ENCODE assay signal across 1 cellular context in the genomic region with DNA sequence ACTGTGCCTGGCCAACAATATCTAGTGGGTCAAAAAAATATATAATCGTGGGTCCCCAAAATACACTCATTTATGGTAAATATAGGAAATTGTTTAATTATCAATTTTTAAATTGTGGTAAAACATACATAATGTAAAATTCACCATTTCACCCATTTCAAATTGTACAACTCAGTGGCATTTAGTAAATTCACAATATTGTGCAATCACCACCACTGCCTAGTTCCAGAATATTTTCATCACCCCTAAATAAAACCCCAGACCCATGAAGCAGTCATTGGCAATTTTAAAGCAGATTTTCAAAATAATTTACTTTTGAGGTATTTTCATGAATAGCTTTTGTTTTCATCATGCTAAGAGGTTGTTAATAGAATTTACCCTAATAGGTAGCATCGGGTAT.
TF ChIP-seq lines count a peak whose summit lies in the region.

No MANE protein-coding gene starts in this region.

TF ChIP-seq in HepG2, 621 proteins besides CTCF, POLR2A, EP300 and RAD21:
- TF ChIP-seq PHF8 (CRISPR knock-in tag; IDR thresholded peaks at IDR 0.05) = no peak
- TF ChIP-seq CEBPB (IDR thresholded peaks at IDR 0.05; ENCODE audit: borderline replicate concordance, low read depth, low read length) = peak; percentile 80
- 0 out of 2 replicates have a peak, but pooled peaks have one; percentile 8 for TF ChIP-seq CEBPG (CRISPR knock-in tag; IDR thresholded peaks at IDR 0.05)
